Comparison of ENCODE assay signal across 8 cellular contexts in the genomic region with DNA sequence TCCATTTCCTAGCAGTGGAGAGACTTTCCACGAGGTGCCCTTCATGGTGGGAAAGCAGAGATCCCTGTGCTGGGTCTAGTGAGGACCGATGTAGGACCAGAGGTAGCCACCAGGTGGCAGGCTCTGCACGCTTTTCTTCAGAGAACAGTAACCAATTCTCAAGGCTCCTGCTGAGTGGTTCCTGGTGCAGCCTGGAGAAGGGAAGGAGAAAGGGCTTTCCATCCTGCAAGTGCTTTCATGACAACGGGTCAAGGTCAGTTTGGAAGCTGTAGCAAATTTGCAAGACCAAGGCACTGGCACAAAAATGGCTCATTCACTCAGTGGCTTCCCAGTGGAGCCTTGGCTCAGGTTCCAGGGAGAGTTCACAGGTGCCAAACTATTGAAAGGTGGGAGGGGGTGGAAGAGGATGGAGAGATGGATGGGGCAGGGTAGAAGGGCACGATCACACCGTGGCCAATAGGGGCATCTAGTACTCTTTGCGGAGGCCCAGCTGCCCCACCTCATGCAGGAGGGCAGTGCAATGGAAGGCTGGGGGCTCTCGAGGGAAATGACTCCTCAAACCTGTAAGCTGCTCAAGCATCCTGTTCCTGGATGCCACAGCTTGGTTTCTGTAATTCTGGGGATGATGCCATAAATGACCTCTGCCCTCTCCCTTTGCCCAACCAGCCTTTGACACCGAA. TPM values are rescaled to one million over a fixed set of nuclear protein-coding genes. Genes with fewer than 3 reads are reported as not detected.
DNase-seq lines count a peak whose midpoint lies in the region; ATAC-seq and TF ChIP-seq lines count a peak whose summit lies in the region.

No MANE protein-coding gene starts in this region.

- no peaks in the 10 kb centered on the region for H3F3A ChIP-seq in OCI-LY1 (ENCODE audit: insufficient read depth, low read length)

- TF ChIP-seq CTCF in OCI-LY1 (IDR thresholded peaks at IDR 0.05; ENCODE audit: low read length) (peak; percentile 75), stomach (IDR thresholded peaks at IDR 0.05) (peak in 5 of 7 experiments; percentile 52 to 90 (median 83))

- TF ChIP-seq POLR2A in stomach (IDR thresholded peaks at IDR 0.05): no peak

- H3K27me3 Mint-ChIP-seq in natural killer cell treated with Interleukin-12 subunit alpha and Interleukin-12 subunit beta and Interleukin-15 and Interleukin-18, amount 100 ng/mL, for 72 hours: no peaks in the 10 kb centered on the region

- H3K27ac ChIP-seq in OCI-LY1 (ENCODE audit: low read depth, low read length, poor library complexity, severe bottlenecking) (no peak overlapping the region), stomach (no peak overlapping the region)

- no peaks in the 10 kb centered on the region for H3K27me3 ChIP-seq in OCI-LY1 (ENCODE audit: insufficient read depth, low read length)
- H3K27me3 ChIP-seq in stomach: no peaks in the 10 kb centered on the region

- H3K9me3 Mint-ChIP-seq in natural killer cell treated with Interleukin-12 subunit alpha and Interleukin-12 subunit beta and Interleukin-15 and Interleukin-18, amount 100 ng/mL, for 72 hours: no peaks in the 10 kb centered on the region

- H3K4me3 ChIP-seq in OCI-LY1 (ENCODE audit: low read depth, low read length, poor library complexity, severe bottlenecking) (no peak overlapping the region), stomach (no peak overlapping the region)

- H3K79me2 ChIP-seq in OCI-LY1 (ENCODE audit: insufficient read depth, low read length): no peaks in the 10 kb centered on the region

- peak; percentile 41 for DNase-seq in GM04504 (ENCODE audit: low read depth)
- DNase-seq in activated T-cell treated with anti-CD3 and anti-CD28 coated beads for 1 hour (ENCODE audit: low read depth): peak; percentile 35
- peak; percentile 74 for DNase-seq in natural killer cell treated with Interleukin-12 subunit alpha and Interleukin-12 subunit beta and Interleukin-15 and Interleukin-18, amount 100 ng/mL, for 72 hours (ENCODE audit: low spot score)
- peak; percentile 72 for DNase-seq in stomach

- no peak overlapping the region for H3K4me2 ChIP-seq in OCI-LY1 (ENCODE audit: low read length)

- H3K9me3 ChIP-seq in OCI-LY1 (ENCODE audit: low read length) (no peaks in the 10 kb centered on the region), stomach (no peaks in the 10 kb centered on the region)

- H3K4me1 ChIP-seq in OCI-LY1 (ENCODE audit: insufficient read depth, low read length, severe bottlenecking): no peaks in the 10 kb centered on the region
- peaks cover 0 to 6% (median 0%) of the 10 kb centered on the region in 4 donors for H3K4me1 ChIP-seq in stomach

- no peaks in the 10 kb centered on the region for H3K36me3 Mint-ChIP-seq in natural killer cell treated with Interleukin-12 subunit alpha and Interleukin-12 subunit beta and Interleukin-15 and Interleukin-18, amount 100 ng/mL, for 72 hours

- H3K9ac ChIP-seq in OCI-LY1 (ENCODE audit: low read length): no peak overlapping the region

- peaks cover 9 to 14% of the 10 kb centered on the region in 2 donors for H3K4me1 Mint-ChIP-seq in natural killer cell treated with Interleukin-12 subunit alpha and Interleukin-12 subunit beta and Interleukin-15 and Interleukin-18, amount 100 ng/mL, for 72 hours (ENCODE audit: low read depth in 2 of 2)

- no peaks in the 10 kb centered on the region for H4K20me1 ChIP-seq in OCI-LY1 (ENCODE audit: insufficient read depth, low read length)

- no peaks in the 10 kb centered on the region; the same call in 1 of the 2 replicates for H3K36me3 ChIP-seq in OCI-LY1 (ENCODE audit: insufficient read depth, low read length)
- no peaks in the 10 kb centered on the region for H3K36me3 ChIP-seq in stomach

- ATAC-seq in HG03342 (IDR thresholded peaks at IDR 0.05; ENCODE audit: unreplicated experiment): peak; percentile 59
- ATAC-seq in esophagus mucosa: peak; percentile 82
- ATAC-seq in natural killer cell treated with Interleukin-12 subunit alpha and Interleukin-12 subunit beta and Interleukin-15 and Interleukin-18, amount 100 ng/mL, for 72 hours: peak; percentile 64 to 66
- ATAC-seq in HG03097 (IDR thresholded peaks at IDR 0.05; ENCODE audit: low FRiP score, unreplicated experiment): no peak

- WGBS in stomach, 5 donors: 36 to 47% (median 38%) methylated on average over 8 to 9 of the region's 9 CpGs

- no peaks in the 10 kb centered on the region for H3K9me2 ChIP-seq in OCI-LY1 (ENCODE audit: low read depth, low read length)

- H3K27ac Mint-ChIP-seq in natural killer cell treated with Interleukin-12 subunit alpha and Interleukin-12 subunit beta and Interleukin-15 and Interleukin-18, amount 100 ng/mL, for 72 hours: peak overlapping the region in 1 of 2 donors; percentile 15

- intact Hi-C loops in stomach (cut with DNase I; ENCODE audit: low total_unique reads): loop anchor here (10.0 kb wide), 1 partner anchor 547 kb away; no protein-coding TSS in a partner anchor

- H2AFZ ChIP-seq in OCI-LY1 (ENCODE audit: low read length): no peak overlapping the region

- no peak for TF ChIP-seq EP300 in stomach (IDR thresholded peaks at IDR 0.05)

- no peak overlapping the region for H3K4me3 Mint-ChIP-seq in natural killer cell treated with Interleukin-12 subunit alpha and Interleukin-12 subunit beta and Interleukin-15 and Interleukin-18, amount 100 ng/mL, for 72 hours

RNA-seq across cellular contexts. Expression of gene KCNK16, which starts 25.5 kb away (rescaled TPM):
- not detected for total RNA-seq in esophagus mucosa
- not detected for total RNA-seq in natural killer cell treated with Interleukin-12 subunit alpha and Interleukin-12 subunit beta and Interleukin-15 and Interleukin-18, amount 100 ng/mL, for 72 hours
- total RNA-seq in stomach: under 1 TPM in 1 of 5 donors, not detected in 4; 0.73 TPM
- under 1 TPM in 1 of 3 donors, not detected in 2; 0.37 TPM for polyA plus RNA-seq in stomach

RNA-seq across cellular contexts. Expression of gene KCNK17, which starts 33.8 kb away (rescaled TPM):
- total RNA-seq in esophagus mucosa: 0.12 TPM
- not detected for total RNA-seq in natural killer cell treated with Interleukin-12 subunit alpha and Interleukin-12 subunit beta and Interleukin-15 and Interleukin-18, amount 100 ng/mL, for 72 hours
- 1 to 10 TPM in 1 of 5 donors, not detected in 4; 1.1 TPM for total RNA-seq in stomach
- under 1 TPM; 0.15 to 0.68 (median 0.46) TPM for polyA plus RNA-seq in stomach
